ENCODE assay signal across 3 cellular contexts in the genomic region with DNA sequence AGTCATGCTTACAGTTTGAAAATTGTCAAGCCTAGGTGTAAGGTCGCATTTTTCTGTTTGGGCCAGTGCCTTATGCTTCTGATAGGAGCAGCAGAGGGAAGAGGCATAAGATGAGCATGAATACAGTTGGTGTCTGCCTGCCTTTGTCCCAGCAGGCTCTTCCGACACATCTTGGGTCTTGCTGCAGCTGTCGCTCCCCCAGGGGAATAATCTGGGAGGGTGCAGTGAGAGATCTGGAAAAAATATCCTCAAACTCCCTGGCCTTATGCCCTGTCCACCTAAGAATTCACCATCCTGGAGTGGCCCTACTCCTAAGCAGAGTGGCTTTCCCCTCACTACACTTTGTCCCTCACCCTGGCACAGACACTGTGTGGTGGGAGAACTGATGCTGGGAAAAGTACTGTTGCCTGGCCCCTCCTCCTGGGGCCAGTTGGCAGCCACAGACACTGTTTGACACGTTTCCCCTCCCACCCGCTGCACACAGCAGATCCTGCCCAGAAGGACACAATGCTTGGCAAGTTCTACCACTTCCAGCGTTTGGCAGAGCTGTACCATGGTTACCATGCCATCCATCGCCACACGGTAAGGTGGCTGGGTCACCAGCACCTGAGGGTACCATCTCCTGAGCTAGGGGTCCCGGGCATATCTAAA.
TF ChIP-seq lines count a peak whose summit lies in the region.

No MANE protein-coding gene starts in this region.

TF ChIP-seq in SK-N-SH, 30 proteins besides CTCF, POLR2A, EP300 and RAD21 (continued from another document):
- TF ChIP-seq TEAD4 (IDR thresholded peaks at IDR 0.05; ENCODE audit: borderline replicate concordance, insufficient read depth) (no peak), TCF12 (IDR thresholded peaks at IDR 0.05) (no peak), GABPA (IDR thresholded peaks at IDR 0.05; ENCODE audit: low read depth) (no peak), FOSL2 (IDR thresholded peaks at IDR 0.05; ENCODE audit: borderline replicate concordance, low read depth) (no peak), CHD2 (IDR thresholded peaks at IDR 0.05; ENCODE audit: low read length, partially characterized antibody) (no peak), RCOR1 (IDR thresholded peaks at IDR 0.05; ENCODE audit: low read length) (no peak), POLR2AphosphoS5 (IDR thresholded peaks at IDR 0.05; ENCODE audit: low read depth, low read length) (no peak), YY1 (IDR thresholded peaks at IDR 0.05; ENCODE audit: low read depth) (no peak), SIN3A (IDR thresholded peaks at IDR 0.05; ENCODE audit: borderline replicate concordance, low read depth, low read length) (no peak), RFX5 (IDR thresholded peaks at IDR 0.05; ENCODE audit: low read length) (no peak), RXRA (IDR thresholded peaks at IDR 0.05; ENCODE audit: borderline replicate concordance, low read depth) (no peak)
- TF ChIP-seq, protein P1, sequence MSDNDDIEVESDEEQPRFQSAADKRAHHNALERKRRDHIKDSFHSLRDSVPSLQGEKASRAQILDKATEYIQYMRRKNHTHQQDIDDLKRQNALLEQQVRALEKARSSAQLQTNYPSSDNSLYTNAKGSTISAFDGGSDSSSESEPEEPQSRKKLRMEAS (IDR thresholded peaks at IDR 0.05; ENCODE audit: low read depth) = no peak
- TF ChIP-seq, protein P2, sequence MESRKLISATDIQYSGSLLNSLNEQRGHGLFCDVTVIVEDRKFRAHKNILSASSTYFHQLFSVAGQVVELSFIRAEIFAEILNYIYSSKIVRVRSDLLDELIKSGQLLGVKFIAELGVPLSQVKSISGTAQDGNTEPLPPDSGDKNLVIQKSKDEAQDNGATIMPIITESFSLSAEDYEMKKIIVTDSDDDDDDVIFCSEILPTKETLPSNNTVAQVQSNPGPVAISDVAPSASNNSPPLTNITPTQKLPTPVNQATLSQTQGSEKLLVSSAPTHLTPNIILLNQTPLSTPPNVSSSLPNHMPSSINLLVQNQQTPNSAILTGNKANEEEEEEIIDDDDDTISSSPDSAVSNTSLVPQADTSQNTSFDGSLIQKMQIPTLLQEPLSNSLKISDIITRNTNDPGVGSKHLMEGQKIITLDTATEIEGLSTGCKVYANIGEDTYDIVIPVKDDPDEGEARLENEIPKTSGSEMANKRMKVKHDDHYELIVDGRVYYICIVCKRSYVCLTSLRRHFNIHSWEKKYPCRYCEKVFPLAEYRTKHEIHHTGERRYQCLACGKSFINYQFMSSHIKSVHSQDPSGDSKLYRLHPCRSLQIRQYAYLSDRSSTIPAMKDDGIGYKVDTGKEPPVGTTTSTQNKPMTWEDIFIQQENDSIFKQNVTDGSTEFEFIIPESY (IDR thresholded peaks at IDR 0.05; ENCODE audit: borderline replicate concordance, low read depth) = no peak
- TF ChIP-seq, protein P3, sequence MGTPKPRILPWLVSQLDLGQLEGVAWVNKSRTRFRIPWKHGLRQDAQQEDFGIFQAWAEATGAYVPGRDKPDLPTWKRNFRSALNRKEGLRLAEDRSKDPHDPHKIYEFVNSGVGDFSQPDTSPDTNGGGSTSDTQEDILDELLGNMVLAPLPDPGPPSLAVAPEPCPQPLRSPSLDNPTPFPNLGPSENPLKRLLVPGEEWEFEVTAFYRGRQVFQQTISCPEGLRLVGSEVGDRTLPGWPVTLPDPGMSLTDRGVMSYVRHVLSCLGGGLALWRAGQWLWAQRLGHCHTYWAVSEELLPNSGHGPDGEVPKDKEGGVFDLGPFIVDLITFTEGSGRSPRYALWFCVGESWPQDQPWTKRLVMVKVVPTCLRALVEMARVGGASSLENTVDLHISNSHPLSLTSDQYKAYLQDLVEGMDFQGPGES (IDR thresholded peaks at IDR 0.05; ENCODE audit: low read depth, low read length) = no peak

TF ChIP-seq in SK-N-SH treated with all-trans-retinoic acid at 6 μM for 48 hours, 23 proteins besides CTCF, POLR2A, EP300 and RAD21:
- TF ChIP-seq, protein P4, sequence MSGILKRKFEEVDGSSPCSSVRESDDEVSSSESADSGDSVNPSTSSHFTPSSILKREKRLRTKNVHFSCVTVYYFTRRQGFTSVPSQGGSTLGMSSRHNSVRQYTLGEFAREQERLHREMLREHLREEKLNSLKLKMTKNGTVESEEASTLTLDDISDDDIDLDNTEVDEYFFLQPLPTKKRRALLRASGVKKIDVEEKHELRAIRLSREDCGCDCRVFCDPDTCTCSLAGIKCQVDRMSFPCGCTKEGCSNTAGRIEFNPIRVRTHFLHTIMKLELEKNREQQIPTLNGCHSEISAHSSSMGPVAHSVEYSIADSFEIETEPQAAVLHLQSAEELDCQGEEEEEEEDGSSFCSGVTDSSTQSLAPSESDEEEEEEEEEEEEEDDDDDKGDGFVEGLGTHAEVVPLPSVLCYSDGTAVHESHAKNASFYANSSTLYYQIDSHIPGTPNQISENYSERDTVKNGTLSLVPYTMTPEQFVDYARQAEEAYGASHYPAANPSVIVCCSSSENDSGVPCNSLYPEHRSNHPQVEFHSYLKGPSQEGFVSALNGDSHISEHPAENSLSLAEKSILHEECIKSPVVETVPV (CRISPR knock-in tag; IDR thresholded peaks at IDR 0.05) = no peak
- TF ChIP-seq SNAI2 (CRISPR knock-in tag; IDR thresholded peaks at IDR 0.05) (no peak), BACH2 (CRISPR knock-in tag; IDR thresholded peaks at IDR 0.05; ENCODE audit: borderline replicate concordance) (no peak), CSDC2 (CRISPR knock-in tag; IDR thresholded peaks at IDR 0.05) (no peak), ZFP30 (CRISPR knock-in tag; IDR thresholded peaks at IDR 0.05) (no peak), ESRRG (CRISPR knock-in tag; IDR thresholded peaks at IDR 0.05) (no peak), OSR1 (CRISPR knock-in tag; IDR thresholded peaks at IDR 0.05) (no peak), ZFP3 (CRISPR knock-in tag; IDR thresholded peaks at IDR 0.05) (no peak)
- TF ChIP-seq, protein P5, sequence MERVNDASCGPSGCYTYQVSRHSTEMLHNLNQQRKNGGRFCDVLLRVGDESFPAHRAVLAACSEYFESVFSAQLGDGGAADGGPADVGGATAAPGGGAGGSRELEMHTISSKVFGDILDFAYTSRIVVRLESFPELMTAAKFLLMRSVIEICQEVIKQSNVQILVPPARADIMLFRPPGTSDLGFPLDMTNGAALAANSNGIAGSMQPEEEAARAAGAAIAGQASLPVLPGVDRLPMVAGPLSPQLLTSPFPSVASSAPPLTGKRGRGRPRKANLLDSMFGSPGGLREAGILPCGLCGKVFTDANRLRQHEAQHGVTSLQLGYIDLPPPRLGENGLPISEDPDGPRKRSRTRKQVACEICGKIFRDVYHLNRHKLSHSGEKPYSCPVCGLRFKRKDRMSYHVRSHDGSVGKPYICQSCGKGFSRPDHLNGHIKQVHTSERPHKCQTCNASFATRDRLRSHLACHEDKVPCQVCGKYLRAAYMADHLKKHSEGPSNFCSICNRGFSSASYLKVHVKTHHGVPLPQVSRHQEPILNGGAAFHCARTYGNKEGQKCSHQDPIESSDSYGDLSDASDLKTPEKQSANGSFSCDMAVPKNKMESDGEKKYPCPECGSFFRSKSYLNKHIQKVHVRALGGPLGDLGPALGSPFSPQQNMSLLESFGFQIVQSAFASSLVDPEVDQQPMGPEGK (CRISPR knock-in tag; IDR thresholded peaks at IDR 0.05; ENCODE audit: borderline replicate concordance) = no peak
- TF ChIP-seq, protein P6, sequence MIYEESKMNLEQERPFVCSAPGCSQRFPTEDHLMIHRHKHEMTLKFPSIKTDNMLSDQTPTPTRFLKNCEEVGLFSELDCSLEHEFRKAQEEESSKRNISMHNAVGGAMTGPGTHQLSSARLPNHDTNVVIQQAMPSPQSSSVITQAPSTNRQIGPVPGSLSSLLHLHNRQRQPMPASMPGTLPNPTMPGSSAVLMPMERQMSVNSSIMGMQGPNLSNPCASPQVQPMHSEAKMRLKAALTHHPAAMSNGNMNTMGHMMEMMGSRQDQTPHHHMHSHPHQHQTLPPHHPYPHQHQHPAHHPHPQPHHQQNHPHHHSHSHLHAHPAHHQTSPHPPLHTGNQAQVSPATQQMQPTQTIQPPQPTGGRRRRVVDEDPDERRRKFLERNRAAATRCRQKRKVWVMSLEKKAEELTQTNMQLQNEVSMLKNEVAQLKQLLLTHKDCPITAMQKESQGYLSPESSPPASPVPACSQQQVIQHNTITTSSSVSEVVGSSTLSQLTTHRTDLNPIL (CRISPR knock-in tag; IDR thresholded peaks at IDR 0.05; ENCODE audit: low read depth) = no peak

TF ChIP-seq in HEK293T, 16 proteins besides CTCF, POLR2A, EP300 and RAD21 (continued from another document):
- TF ChIP-seq, protein P7, sequence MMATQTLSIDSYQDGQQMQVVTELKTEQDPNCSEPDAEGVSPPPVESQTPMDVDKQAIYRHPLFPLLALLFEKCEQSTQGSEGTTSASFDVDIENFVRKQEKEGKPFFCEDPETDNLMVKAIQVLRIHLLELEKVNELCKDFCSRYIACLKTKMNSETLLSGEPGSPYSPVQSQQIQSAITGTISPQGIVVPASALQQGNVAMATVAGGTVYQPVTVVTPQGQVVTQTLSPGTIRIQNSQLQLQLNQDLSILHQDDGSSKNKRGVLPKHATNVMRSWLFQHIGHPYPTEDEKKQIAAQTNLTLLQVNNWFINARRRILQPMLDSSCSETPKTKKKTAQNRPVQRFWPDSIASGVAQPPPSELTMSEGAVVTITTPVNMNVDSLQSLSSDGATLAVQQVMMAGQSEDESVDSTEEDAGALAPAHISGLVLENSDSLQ (IDR thresholded peaks at IDR 0.05) = no peak
- TF ChIP-seq FOXM1 (IDR thresholded peaks at IDR 0.05; ENCODE audit: borderline replicate concordance) (no peak), FOXK2 (IDR thresholded peaks at IDR 0.05) (no peak), L3MBTL2 (conservative IDR thresholded peaks at IDR 0.05) (no peak)
